In genomic region chr6:100461273-100461919, GRCh38 we compare ENCODE assay signal across 1 cellular context.
TF ChIP-seq lines count a peak whose summit lies in the region.

No MANE protein-coding gene starts in this region.

TF ChIP-seq in GM12878, 131 proteins besides CTCF, POLR2A, EP300 and RAD21 (continued from another document):
- TF ChIP-seq, protein P1, sequence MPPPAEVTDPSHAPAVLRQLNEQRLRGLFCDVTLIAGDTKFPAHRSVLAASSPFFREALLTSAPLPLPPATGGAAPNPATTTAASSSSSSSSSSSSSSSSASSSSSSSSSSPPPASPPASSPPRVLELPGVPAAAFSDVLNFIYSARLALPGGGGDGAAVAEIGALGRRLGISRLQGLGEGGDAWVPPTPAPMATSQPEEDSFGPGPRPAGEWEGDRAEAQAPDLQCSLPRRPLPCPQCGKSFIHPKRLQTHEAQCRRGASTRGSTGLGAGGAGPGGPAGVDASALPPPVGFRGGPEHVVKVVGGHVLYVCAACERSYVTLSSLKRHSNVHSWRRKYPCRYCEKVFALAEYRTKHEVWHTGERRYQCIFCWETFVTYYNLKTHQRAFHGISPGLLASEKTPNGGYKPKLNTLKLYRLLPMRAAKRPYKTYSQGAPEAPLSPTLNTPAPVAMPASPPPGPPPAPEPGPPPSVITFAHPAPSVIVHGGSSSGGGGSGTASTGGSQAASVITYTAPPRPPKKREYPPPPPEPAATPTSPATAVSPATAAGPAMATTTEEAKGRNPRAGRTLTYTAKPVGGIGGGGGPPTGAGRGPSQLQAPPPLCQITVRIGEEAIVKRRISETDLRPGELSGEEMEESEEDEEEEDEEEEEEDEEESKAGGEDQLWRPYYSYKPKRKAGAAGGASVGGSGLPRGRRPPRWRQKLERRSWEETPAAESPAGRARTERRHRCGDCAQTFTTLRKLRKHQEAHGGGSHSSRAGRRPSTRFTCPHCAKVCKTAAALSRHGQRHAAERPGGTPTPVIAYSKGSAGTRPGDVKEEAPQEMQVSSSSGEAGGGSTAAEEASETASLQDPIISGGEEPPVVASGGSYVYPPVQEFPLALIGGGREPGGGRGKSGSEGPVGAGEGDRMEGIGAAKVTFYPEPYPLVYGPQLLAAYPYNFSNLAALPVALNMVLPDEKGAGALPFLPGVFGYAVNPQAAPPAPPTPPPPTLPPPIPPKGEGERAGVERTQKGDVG (CRISPR knock-in tag; IDR thresholded peaks at IDR 0.05), result no peak
- TF ChIP-seq TBL1XR1 (IDR thresholded peaks at IDR 0.05; ENCODE audit: low read depth, low read length) (no peak), ZNF592 (IDR thresholded peaks at IDR 0.05) (no peak), BMI1 (IDR thresholded peaks at IDR 0.05; ENCODE audit: borderline replicate concordance) (no peak), CHD4 (IDR thresholded peaks at IDR 0.05) (no peak), MTA3 (IDR thresholded peaks at IDR 0.05; ENCODE audit: borderline replicate concordance, low read length) (no peak), NR2C2 (IDR thresholded peaks at IDR 0.05; ENCODE audit: borderline replicate concordance, control insufficient read depth, insufficient read length, low read depth) (no peak), PRDM15 (CRISPR knock-in tag; IDR thresholded peaks at IDR 0.05) (no peak), RB1 (IDR thresholded peaks at IDR 0.05; ENCODE audit: borderline replicate concordance) (no peak), SMAD5 (IDR thresholded peaks at IDR 0.05; ENCODE audit: low read depth) (no peak), MTA2 (IDR thresholded peaks at IDR 0.05; ENCODE audit: low read depth) (no peak), ATF2 (IDR thresholded peaks at IDR 0.05; ENCODE audit: low read length) (no peak), HDGF (IDR thresholded peaks at IDR 0.05) (no peak), NFXL1 (IDR thresholded peaks at IDR 0.05; ENCODE audit: borderline replicate concordance) (no peak), RELA (IDR thresholded peaks at IDR 0.05; ENCODE audit: borderline replicate concordance, partially characterized antibody) (no peak), ZNF24 (IDR thresholded peaks at IDR 0.05) (no peak)
